Comparison of ENCODE assay signal across 11 cellular contexts in the genomic region with DNA sequence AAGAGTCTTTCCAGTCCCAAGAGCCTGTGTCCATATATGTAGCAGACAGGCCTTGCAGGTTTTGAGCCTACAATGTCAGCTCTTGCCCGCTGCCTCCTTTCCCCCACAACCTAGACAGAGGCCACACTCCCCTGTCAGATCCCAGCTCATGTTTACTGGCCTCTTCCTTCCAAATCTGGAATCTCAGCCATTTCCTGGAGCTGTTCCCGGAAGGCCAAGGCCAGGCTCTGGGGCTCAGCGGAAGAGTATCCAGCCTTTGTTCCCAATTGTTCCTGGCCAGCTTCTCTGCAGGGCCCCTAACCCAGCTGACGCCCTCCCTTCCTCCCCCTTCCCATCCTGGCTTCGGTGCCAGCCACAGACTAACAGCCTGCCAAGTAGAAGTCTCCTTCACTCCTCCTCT. TPM values are rescaled to one million over a fixed set of nuclear protein-coding genes. Genes with fewer than 3 reads are reported as not detected.
DNase-seq lines count a peak whose midpoint lies in the region; ATAC-seq, FAIRE-seq and TF ChIP-seq lines count a peak whose summit lies in the region.
"Had no signal": no experiment of that assay in that cellular context is flagged by ENCODE, and none has a peak within 500 bp of the region (broad histone marks: within the 10 kb centered on the region; RNA-seq: fewer than 3 reads in every experiment).

No MANE protein-coding gene starts in this region.

- dilution Hi-C loops in keratinocyte (cut with MboI; ENCODE audit: extremely low pct_ligation_motif_present, low sequenced_read_pairs) = no loop called here

- H3K79me2 ChIP-seq in HCT116 (ENCODE audit: insufficient read depth, low read length) (no peaks in the 10 kb centered on the region), keratinocyte (ENCODE audit: control insufficient read depth, insufficient read depth, low read length) (no peaks in the 10 kb centered on the region), smooth muscle cell (ENCODE audit: low read depth) (no peaks in the 10 kb centered on the region)

- FAIRE-seq in keratinocyte (lab: Jason Lieb, UNC) = no peak

- H3F3A ChIP-seq in smooth muscle cell (ENCODE audit: low read depth) = peaks cover 4% of the 10 kb centered on the region

- H2AFZ ChIP-seq in HCT116 (ENCODE audit: low read depth, low read length, poor library complexity, severe bottlenecking) = peak overlapping the region; percentile 33
- H2AFZ ChIP-seq in keratinocyte (ENCODE audit: control insufficient read depth, low read length) = peak overlapping the region; percentile 72
- peak overlapping the region; percentile 31 for H2AFZ ChIP-seq in smooth muscle cell (ENCODE audit: low read depth)

- H3K27ac ChIP-seq in HCT116 (ENCODE audit: low read depth, low read length) (no peak overlapping the region), cingulate gyrus (ENCODE audit: low read depth, low read length) (peak overlapping the region; percentile 95), keratinocyte (ENCODE audit: control insufficient read depth, insufficient read depth, low read length) (peak overlapping the region; percentile 95), smooth muscle cell (ENCODE audit: low read depth) (peak overlapping the region; percentile 67)

- no peak for DNase-seq in HCT116 (ENCODE audit: low read depth, low spot score)
- no peak for DNase-seq in keratinocyte (ENCODE audit: low read depth, low spot score)
- no peak for DNase-seq in smooth muscle cell (lab: John Stamatoyannopoulos, UW; ENCODE audit: unreplicated experiment)
- DNase-seq in HPDE6-E6E7 (ENCODE audit: extremely low spot score) = no peak
- no peak for DNase-seq in NCI-H187 treated with DMSO at 0.1 percent for 48 hours (lab: John Stamatoyannopoulos, UW)
- DNase-seq: activated CD4-positive, alpha-beta T cell treated with anti-CD3 and anti-CD28 coated beads for 48 hours; NCI-H2171 treated with DMSO at 0.1 percent for 48 hours had no signal

- TF ChIP-seq CTCF in HCT116 (IDR thresholded peaks at IDR 0.05 in 2 of 3, conservative IDR thresholded peaks at IDR 0.05 in 1 of 3; ENCODE audit: borderline replicate concordance in 1 of 3, insufficient read depth in 1 of 3, low read depth in 2 of 3, low read length in 2 of 3) = no peak
- no peak for TF ChIP-seq CTCF in keratinocyte (optimal IDR thresholded peaks at IDR 0.05 in 1 of 3, IDR thresholded peaks at IDR 0.05 in 1 of 3, conservative IDR thresholded peaks at IDR 0.05 in 1 of 3; ENCODE audit: extremely low read depth in 1 of 3, insufficient read depth in 2 of 3, low read length in 3 of 3)
- no peak for TF ChIP-seq CTCF in smooth muscle cell (IDR thresholded peaks at IDR 0.05; ENCODE audit: borderline replicate concordance, insufficient read depth, poor library complexity, severe bottlenecking)

- POLR2A ChIA-PET in HCT116 (lab: Charles Lee) = interaction anchor here (0.6 to 1.9 kb wide), 3 partner anchors 22 to 141 kb away, joined by 3 to 19 read pairs (median 5); a partner anchor contains a TSS

- H3K27me3 ChIP-seq in HCT116 (ENCODE audit: insufficient read depth, low read length) (no peaks in the 10 kb centered on the region), keratinocyte (ENCODE audit: control insufficient read depth, extremely low read depth, insufficient read depth, low read length) (no peaks in the 10 kb centered on the region), smooth muscle cell (ENCODE audit: low read depth) (no peaks in the 10 kb centered on the region)

- no peaks in the 10 kb centered on the region for H3K9me2 ChIP-seq in HCT116 (ENCODE audit: insufficient read depth)

- no TSS peak for BruUV-seq in HCT116 (replicated peaks; lab: Mats Ljungman, UMichigan)

- H3K9ac ChIP-seq in HCT116 (ENCODE audit: low read length) (no peak overlapping the region), keratinocyte (ENCODE audit: control insufficient read depth, extremely low read depth, insufficient read depth, low read length) (peak overlapping the region; percentile 68), smooth muscle cell (ENCODE audit: low read depth) (no peak overlapping the region)

- no peak for TF ChIP-seq POLR2A in HCT116 (IDR thresholded peaks at IDR 0.05; ENCODE audit: borderline replicate concordance, extremely low read depth, insufficient read depth, insufficient read length)

- H3K9me3 ChIP-seq in HCT116 (ENCODE audit: control insufficient read depth in 1 of 2, insufficient read depth in 1 of 2, low read depth in 1 of 2, low read length in 2 of 2) = no peaks in the 10 kb centered on the region
- no peaks in the 10 kb centered on the region for H3K9me3 ChIP-seq in keratinocyte (ENCODE audit: control insufficient read depth, low read depth, low read length)
- no peaks in the 10 kb centered on the region for H3K9me3 ChIP-seq in smooth muscle cell (replicated peaks; ENCODE audit: low read depth)

- CTCF ChIA-PET in HCT116 (lab: Charles Lee) = interaction anchor here (2.6 kb wide), 1 partner anchor 23 kb away, joined by 15 read pairs; no protein-coding TSS in a partner anchor

- WGBS in smooth muscle cell (ENCODE audit: low lambda C conversion rate) = 51% methylated on average over 5 of the region's 5 CpGs

- RAD21 ChIA-PET in HCT116 (lab: Charles Lee; ENCODE audit: low non-redundant PET in 1 of 2, low total read pairs in 2 of 2, uncharacterized antibody in 2 of 2, unreplicated experiment in 2 of 2) = no interaction called here

- H3K4me1 ChIP-seq in HCT116 (ENCODE audit: control insufficient read depth in 1 of 2, insufficient read depth in 2 of 2, low read length in 2 of 2) = peaks cover 6 to 42% of the 10 kb centered on the region in 2 experiments
- H3K4me1 ChIP-seq in keratinocyte (ENCODE audit: control insufficient read depth, extremely low read depth, insufficient read depth, low read length) = peaks cover 71% of the 10 kb centered on the region
- H3K4me1 ChIP-seq in smooth muscle cell (ENCODE audit: low read depth) = no peaks in the 10 kb centered on the region

- H3K36me3 ChIP-seq in HCT116 (ENCODE audit: control insufficient read depth in 1 of 2, insufficient read depth in 2 of 2, low read length in 2 of 2) (no peaks in the 10 kb centered on the region), keratinocyte (ENCODE audit: control insufficient read depth in 2 of 2, extremely low read depth in 1 of 2, insufficient read depth in 2 of 2, low read length in 2 of 2) (no peaks in the 10 kb centered on the region), smooth muscle cell (ENCODE audit: low read depth) (no peaks in the 10 kb centered on the region)

- TF ChIP-seq RAD21 in HCT116 (IDR thresholded peaks at IDR 0.05; ENCODE audit: low read depth) = no peak

- H3K4me3 ChIP-seq in HCT116 (replicated peaks in 1 of 2; ENCODE audit: low read depth in 1 of 2, low read length in 2 of 2) = no peak overlapping the region; a peak in 1 of 4 replicates
- H3K4me3 ChIP-seq in keratinocyte (ENCODE audit: control insufficient read depth in 2 of 3, extremely low read depth in 1 of 3, insufficient read depth in 2 of 3, low read depth in 1 of 3, low read length in 3 of 3) = no peak overlapping the region
- H3K4me3 ChIP-seq in smooth muscle cell = no peak overlapping the region

- H3K9me1 ChIP-seq in keratinocyte (ENCODE audit: control insufficient read depth, extremely low read depth, insufficient read depth, low read length) = no peaks in the 10 kb centered on the region

- no peaks in the 10 kb centered on the region for H4K20me1 ChIP-seq in HCT116 (ENCODE audit: insufficient read depth)
- H4K20me1 ChIP-seq in keratinocyte (ENCODE audit: control insufficient read depth, extremely low read depth, insufficient read depth, low read length) = no peaks in the 10 kb centered on the region
- no peaks in the 10 kb centered on the region for H4K20me1 ChIP-seq in smooth muscle cell (ENCODE audit: low read depth)

- intact Hi-C loops in HCT116 (cut with micrococcal nuclease) = no loop called here

- H3K4me2 ChIP-seq in HCT116 (ENCODE audit: low read length) (peak overlapping the region; percentile 42), keratinocyte (ENCODE audit: control insufficient read depth, extremely low read depth, insufficient read depth, low read depth, low read length) (peak overlapping the region; percentile 68), smooth muscle cell (no peak overlapping the region)

- ATAC-seq in HCT116 (peak; percentile 6; the same call in 1 of the 2 replicates), HG03571 (IDR thresholded peaks at IDR 0.05; ENCODE audit: unreplicated experiment) (no peak), HG02588 (IDR thresholded peaks at IDR 0.05; ENCODE audit: unreplicated experiment) (no peak)

RNA-seq across cellular contexts. Expression of a gene that starts 1.0 kb away (rescaled TPM):
- total RNA-seq in HCT116 (2021; ENCODE audit: unreplicated experiment) (not detected), smooth muscle cell (not detected in 2 replicates)
- 0.34 and 1.2 TPM in 2 replicates for polyA plus RNA-seq in HCT116 (2012)
- polyA plus RNA-seq in keratinocyte (0.94 to 2.3 TPM (median 0.98 TPM) in 3 replicates), smooth muscle cell (0.06 and 0.40 TPM in 2 replicates)
- 1.2 TPM for polyA plus RNA-seq in keratinocyte (2011; ENCODE audit: low read depth)
- polyA plus RNA-seq in keratinocyte (2011; cell fraction: cytosol; rRNA removed) = 1.1 and 1.7 TPM in 2 replicates
- polyA plus RNA-seq in keratinocyte (2011; cell fraction: nucleus; rRNA removed) = 2.6 and 2.8 TPM in 2 replicates
- polyA plus RNA-seq in keratinocyte (2012; ENCODE audit: low replicate concordance) = 1.4 and 7.1 TPM in 2 replicates
- polyA minus RNA-seq in keratinocyte = 2.0 to 8.8 TPM (median 2.2 TPM) in 3 replicates
- polyA minus RNA-seq in keratinocyte (2011; cell fraction: cytosol; rRNA and poly(A)+ RNA removed) = 4.0 TPM
- 2.0 and 3.3 TPM in 2 replicates for polyA minus RNA-seq in keratinocyte (2011; cell fraction: nucleus; rRNA and poly(A)+ RNA removed)

RNA-seq across cellular contexts. Expression of a gene that starts 20.3 kb away (rescaled TPM):
- not detected for total RNA-seq in HCT116 (2021; ENCODE audit: unreplicated experiment)
- not detected in 2 replicates for polyA plus RNA-seq in HCT116 (2012)
- polyA plus RNA-seq in keratinocyte = not detected in 3 replicates
- polyA plus RNA-seq in keratinocyte (2011; ENCODE audit: low read depth) = not detected
- not detected in 2 replicates for polyA plus RNA-seq in keratinocyte (2011; cell fraction: cytosol; rRNA removed)
- not detected in 2 replicates for polyA plus RNA-seq in keratinocyte (2011; cell fraction: nucleus; rRNA removed)
- not detected in 2 replicates for polyA plus RNA-seq in keratinocyte (2012; ENCODE audit: low replicate concordance)
- polyA minus RNA-seq in keratinocyte = not detected in 3 replicates
- not detected for polyA minus RNA-seq in keratinocyte (2011; cell fraction: cytosol; rRNA and poly(A)+ RNA removed)
- polyA minus RNA-seq in keratinocyte (2011; cell fraction: nucleus; rRNA and poly(A)+ RNA removed) = not detected in 2 replicates
- total RNA-seq in smooth muscle cell = not detected in 2 replicates
- polyA plus RNA-seq in smooth muscle cell = not detected in 2 replicates
- total RNA-seq: epithelial cell of proximal tubule had no signal

RNA-seq across cellular contexts. Expression of a gene that starts 33.5 kb away (rescaled TPM):
- total RNA-seq in HCT116 (2021; ENCODE audit: unreplicated experiment) (30.7 TPM), smooth muscle cell (8.9 and 10.4 TPM in 2 replicates)
- polyA plus RNA-seq in HCT116 (2012) = 51.1 and 52.9 TPM in 2 replicates
- polyA plus RNA-seq in keratinocyte (13.6 to 19.2 TPM (median 17.0 TPM) in 3 replicates), smooth muscle cell (10.8 and 12.8 TPM in 2 replicates)
- polyA plus RNA-seq in keratinocyte (2011; ENCODE audit: low read depth) = 2.3 TPM
- polyA plus RNA-seq in keratinocyte (2011; cell fraction: cytosol; rRNA removed) = 8.8 and 15.7 TPM in 2 replicates
- polyA plus RNA-seq in keratinocyte (2011; cell fraction: nucleus; rRNA removed) = 58.3 and 79.9 TPM in 2 replicates
- polyA plus RNA-seq in keratinocyte (2012; ENCODE audit: low replicate concordance) = 10.8 and 19.8 TPM in 2 replicates
- 5.2 to 16.2 TPM (median 8.2 TPM) in 3 replicates for polyA minus RNA-seq in keratinocyte
- polyA minus RNA-seq in keratinocyte (2011; cell fraction: cytosol; rRNA and poly(A)+ RNA removed) = 7.7 TPM
- 10.5 and 15.3 TPM in 2 replicates for polyA minus RNA-seq in keratinocyte (2011; cell fraction: nucleus; rRNA and poly(A)+ RNA removed)

RNA-seq across cellular contexts. Expression of a gene that starts 37.1 kb away (rescaled TPM):
- not detected for total RNA-seq in HCT116 (2021; ENCODE audit: unreplicated experiment)
- not detected in 2 replicates for polyA plus RNA-seq in HCT116 (2012)
- polyA plus RNA-seq in keratinocyte = not detected in 3 replicates
- polyA plus RNA-seq in keratinocyte (2011; ENCODE audit: low read depth) = not detected
- not detected in 2 replicates for polyA plus RNA-seq in keratinocyte (2011; cell fraction: cytosol; rRNA removed)
- 0.03 TPM in 1 of 2 replicates, not detected in the other for polyA plus RNA-seq in keratinocyte (2011; cell fraction: nucleus; rRNA removed)
- polyA plus RNA-seq in keratinocyte (2012; ENCODE audit: low replicate concordance) = not detected in 2 replicates
- polyA minus RNA-seq in keratinocyte = 0.16 TPM in 1 of 3 replicates, not detected in the others
- not detected for polyA minus RNA-seq in keratinocyte (2011; cell fraction: cytosol; rRNA and poly(A)+ RNA removed)
- polyA minus RNA-seq in keratinocyte (2011; cell fraction: nucleus; rRNA and poly(A)+ RNA removed) = not detected in 2 replicates
- total RNA-seq in smooth muscle cell = not detected in 2 replicates
- polyA plus RNA-seq in smooth muscle cell = not detected in 2 replicates

RNA-seq across cellular contexts. Expression of a gene that starts 55.3 kb away (rescaled TPM):
- total RNA-seq in HCT116 (2021; ENCODE audit: unreplicated experiment) (2.4 TPM), smooth muscle cell (2.7 and 4.0 TPM in 2 replicates)
- 0.64 and 0.78 TPM in 2 replicates for polyA plus RNA-seq in HCT116 (2012)
- polyA plus RNA-seq in keratinocyte (0.77 to 2.0 TPM (median 1.4 TPM) in 3 replicates), smooth muscle cell (1.2 and 1.9 TPM in 2 replicates)
- polyA plus RNA-seq in keratinocyte (2011; ENCODE audit: low read depth) = 3.1 TPM
- 0.43 and 0.79 TPM in 2 replicates for polyA plus RNA-seq in keratinocyte (2011; cell fraction: cytosol; rRNA removed)
- polyA plus RNA-seq in keratinocyte (2011; cell fraction: nucleus; rRNA removed) = 1.3 and 1.4 TPM in 2 replicates
- 0.86 and 1.2 TPM in 2 replicates for polyA plus RNA-seq in keratinocyte (2012; ENCODE audit: low replicate concordance)
- polyA minus RNA-seq in keratinocyte = 0.33 to 3.3 TPM (median 0.66 TPM) in 3 replicates
- 0.96 TPM for polyA minus RNA-seq in keratinocyte (2011; cell fraction: cytosol; rRNA and poly(A)+ RNA removed)
- polyA minus RNA-seq in keratinocyte (2011; cell fraction: nucleus; rRNA and poly(A)+ RNA removed) = 2.0 and 2.8 TPM in 2 replicates
